Comparison of ENCODE assay signal across 23 cellular contexts in genomic region chr16:6976716-6977115, GRCh38.
DNase-seq lines count a peak whose midpoint lies in the region; ATAC-seq, FAIRE-seq and TF ChIP-seq lines count a peak whose summit lies in the region.
"Had no signal": no experiment of that assay in that cellular context is flagged by ENCODE, and none has a peak within 500 bp of the region (broad histone marks: within the 10 kb centered on the region; RNA-seq: fewer than 3 reads in every experiment).

No MANE protein-coding gene starts in this region.

- H3K27me3 Mint-ChIP-seq in activated T-helper 17 cell treated with anti-CD3 and anti-CD28 coated beads, Interleukin-2, amount 50 U/mL, for 72 hours = no peaks in the 10 kb centered on the region
- no peaks in the 10 kb centered on the region for H3K27me3 Mint-ChIP-seq in MCF 10A (ENCODE audit: insufficient read depth, unreplicated experiment)
- H3K27me3 Mint-ChIP-seq: CD4-positive, alpha-beta T cell; CD8-positive, alpha-beta memory T cell had no signal

- no peak overlapping the region for H3K27ac Mint-ChIP-seq in activated T-helper 17 cell treated with anti-CD3 and anti-CD28 coated beads, Interleukin-2, amount 50 U/mL, for 72 hours
- no peak overlapping the region for H3K27ac Mint-ChIP-seq in MCF 10A (ENCODE audit: low read depth, unreplicated experiment)
- H3K27ac Mint-ChIP-seq: CD14-positive monocyte; CD4-positive, alpha-beta T cell; CD8-positive, alpha-beta memory T cell had no signal

- POLR2A ChIA-PET in MCF 10A (lab: Yijun Ruan, JAX) = no interaction called here

- no peaks in the 10 kb centered on the region for H3K36me3 Mint-ChIP-seq in activated T-helper 17 cell treated with anti-CD3 and anti-CD28 coated beads, Interleukin-2, amount 50 U/mL, for 72 hours (ENCODE audit: low read depth)
- peaks cover 7% of the 10 kb centered on the region for H3K36me3 Mint-ChIP-seq in MCF 10A (ENCODE audit: insufficient read depth, unreplicated experiment)
- H3K36me3 Mint-ChIP-seq: CD14-positive monocyte; CD8-positive, alpha-beta memory T cell had no signal

- ATAC-seq in activated T-helper 17 cell treated with anti-CD3 and anti-CD28 coated beads, Interleukin-2, amount 50 U/mL, for 72 hours (replicated peaks) = no peak
- ATAC-seq: A549, HCT116 had no signal

- DNase-seq in NCI-H187 (lab: John Stamatoyannopoulos, UW) (no peak), MCF 10A (ENCODE audit: unreplicated experiment) (no peak)
- DNase-seq: ACHN; AML-193; BE2C; CD4-positive, alpha-beta T cell; CD8-positive, alpha-beta memory T cell; DMS 273 treated with DMSO at 0.1 percent for 48 hours; DMS79; EL; GF-D8; GM23248; H7 had no signal

- H3K9me3 Mint-ChIP-seq in activated T-helper 17 cell treated with anti-CD3 and anti-CD28 coated beads, Interleukin-2, amount 50 U/mL, for 72 hours = peaks cover 14% of the 10 kb centered on the region
- peaks cover 18% of the 10 kb centered on the region for H3K9me3 Mint-ChIP-seq in MCF 10A (ENCODE audit: unreplicated experiment)

- TF ChIP-seq CTCF in MCF 10A (IDR thresholded peaks at IDR 0.05; ENCODE audit: unreplicated experiment) = no peak

- no TSS peak for BruUV-seq in MCF 10A (replicated peaks; lab: Mats Ljungman, UMichigan)

- CTCF ChIA-PET in MCF 10A (lab: Yijun Ruan, JAX) = no interaction called here

- FAIRE-seq in A204.1 (lab: Jason Lieb, UNC) (peak; percentile 29), colon (lab: Jason Lieb, UNC) (peak; percentile 92), islet of Langerhans (lab: Jason Lieb, UNC) (peak; percentile 53)
- FAIRE-seq: A549, D721Med, GM12891, H1 had no signal

- no peaks in the 10 kb centered on the region for H3K4me1 Mint-ChIP-seq in activated T-helper 17 cell treated with anti-CD3 and anti-CD28 coated beads, Interleukin-2, amount 50 U/mL, for 72 hours
- no peaks in the 10 kb centered on the region for H3K4me1 Mint-ChIP-seq in MCF 10A (ENCODE audit: insufficient read depth, unreplicated experiment)
- H3K4me1 Mint-ChIP-seq: CD14-positive monocyte; CD8-positive, alpha-beta memory T cell had no signal

- intact Hi-C loops in MCF 10A (cut with micrococcal nuclease) = no loop called here

- H3K4me3 Mint-ChIP-seq in activated T-helper 17 cell treated with anti-CD3 and anti-CD28 coated beads, Interleukin-2, amount 50 U/mL, for 72 hours = no peak overlapping the region
- no peak overlapping the region for H3K4me3 Mint-ChIP-seq in MCF 10A (ENCODE audit: unreplicated experiment)
- H3K4me3 Mint-ChIP-seq: CD14-positive monocyte; CD4-positive, alpha-beta T cell; CD8-positive, alpha-beta memory T cell had no signal
